16 cellular contexts compared by ENCODE assay signal in the genomic region with DNA sequence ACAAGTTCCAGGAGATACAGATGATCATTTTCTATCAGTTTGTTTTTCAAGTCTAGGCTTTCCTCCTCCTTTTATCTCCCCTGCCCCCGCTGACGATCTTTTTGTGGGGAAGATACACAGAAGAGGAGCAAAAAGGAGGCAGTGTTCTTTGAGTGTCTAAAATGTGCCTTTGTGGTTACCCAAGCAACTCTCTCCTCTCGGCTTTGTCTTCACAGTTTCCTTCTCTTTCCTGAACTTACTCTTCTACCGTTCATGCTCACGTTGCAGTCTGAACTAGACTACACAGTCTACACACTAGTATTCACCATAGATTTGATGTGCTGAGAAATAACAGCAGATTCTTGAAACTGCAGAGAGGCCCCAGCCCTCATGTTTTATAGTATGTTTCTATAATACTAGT. TPM values are rescaled to one million over a fixed set of nuclear protein-coding genes. Genes with fewer than 3 reads are reported as not detected.
DNase-seq lines count a peak whose midpoint lies in the region; ATAC-seq and TF ChIP-seq lines count a peak whose summit lies in the region.
"Had no signal": no experiment of that assay in that cellular context is flagged by ENCODE, and none has a peak within 500 bp of the region (broad histone marks: within the 10 kb centered on the region; RNA-seq: fewer than 3 reads in every experiment).

No MANE protein-coding gene starts in this region.

- H3K4me1 ChIP-seq in naive thymus-derived CD4-positive, alpha-beta T cell (ENCODE audit: control insufficient read depth in 2 of 2, insufficient read depth in 2 of 2, low read length in 2 of 2): peaks cover 8 to 79% of the 10 kb centered on the region in 2 donors
- peaks cover 23% of the 10 kb centered on the region for H3K4me1 ChIP-seq in testis
- H3K4me1 ChIP-seq: pancreas, tibial artery had no signal

- no peaks in the 10 kb centered on the region for H3K9me3 ChIP-seq in naive thymus-derived CD4-positive, alpha-beta T cell (ENCODE audit: control insufficient read depth in 2 of 3, low read length in 3 of 3)
- no peaks in the 10 kb centered on the region for H3K9me3 ChIP-seq in testis
- H3K9me3 ChIP-seq: pancreas, tibial artery had no signal

- ATAC-seq in activated naive CD4-positive, alpha-beta T cell treated with anti-CD3 and anti-CD28 coated beads, Interleukin-2, amount 50 U/mL, for 72 hours: peak; percentile 80 to 90
- ATAC-seq in naive thymus-derived CD4-positive, alpha-beta T cell: peak; percentile 66
- ATAC-seq in HG03175 (IDR thresholded peaks at IDR 0.05; ENCODE audit: unreplicated experiment): no peak
- ATAC-seq: pancreas had no signal

- H3K27me3 ChIP-seq in naive thymus-derived CD4-positive, alpha-beta T cell (ENCODE audit: control insufficient read depth in 2 of 2, insufficient read depth in 2 of 2, low read length in 2 of 2): no peaks in the 10 kb centered on the region
- no peaks in the 10 kb centered on the region for H3K27me3 ChIP-seq in testis
- H3K27me3 ChIP-seq: pancreas, tibial artery had no signal

- peak overlapping the region; percentile 64 for H3K27ac ChIP-seq in naive thymus-derived CD4-positive, alpha-beta T cell (ENCODE audit: low read depth, low read length)
- peak overlapping the region; percentile 33 to 57 for H3K27ac ChIP-seq in testis
- H3K27ac ChIP-seq: pancreas, tibial artery had no signal

- peaks cover 7% of the 10 kb centered on the region for H3K36me3 Mint-ChIP-seq in activated naive CD4-positive, alpha-beta T cell treated with anti-CD3 and anti-CD28 coated beads, Interleukin-2, amount 10 ng/mL, durations not matched to agents 7 days and 5 days
- peaks cover 0 to 13% of the 10 kb centered on the region in 2 donors for H3K36me3 Mint-ChIP-seq in activated naive CD4-positive, alpha-beta T cell treated with anti-CD3 and anti-CD28 coated beads, Interleukin-2, amount 50 U/mL, for 72 hours
- peaks cover 0 to 9% (median 0%) of the 10 kb centered on the region in 5 donors for H3K36me3 Mint-ChIP-seq in naive thymus-derived CD4-positive, alpha-beta T cell

- H3K4me3 Mint-ChIP-seq in activated naive CD4-positive, alpha-beta T cell treated with anti-CD3 and anti-CD28 coated beads, Interleukin-2, amount 10 ng/mL, durations not matched to agents 7 days and 5 days: peak overlapping the region; percentile 10
- peak overlapping the region; percentile 45 to 83 (median 78) for H3K4me3 Mint-ChIP-seq in naive thymus-derived CD4-positive, alpha-beta T cell
- H3K4me3 Mint-ChIP-seq: HFFc6 had no signal

- H3K4me1 Mint-ChIP-seq in activated naive CD4-positive, alpha-beta T cell treated with anti-CD3 and anti-CD28 coated beads, Interleukin-2, amount 10 ng/mL, durations not matched to agents 7 days and 5 days: peaks cover 72% of the 10 kb centered on the region
- peaks cover 38 to 90% (median 85%) of the 10 kb centered on the region in 7 donors for H3K4me1 Mint-ChIP-seq in naive thymus-derived CD4-positive, alpha-beta T cell

- no peaks in the 10 kb centered on the region for H3K36me3 ChIP-seq in naive thymus-derived CD4-positive, alpha-beta T cell (ENCODE audit: control insufficient read depth in 2 of 3, insufficient read depth in 3 of 3, low read length in 3 of 3)
- no peaks in the 10 kb centered on the region for H3K36me3 ChIP-seq in testis (ENCODE audit: low read depth, missing control alignments)
- H3K36me3 ChIP-seq: pancreas, tibial artery had no signal

- CTCF ChIA-PET in activated naive CD4-positive, alpha-beta T cell treated with anti-CD3 and anti-CD28 coated beads, Interleukin-2, amount 10 ng/mL, durations not matched to agents 7 days and 5 days (lab: Charles Lee): interaction anchor here (0.5 to 1.2 kb wide), 2 partner anchors 23 to 204 kb away, joined by 3 read pairs; no protein-coding TSS in a partner anchor
- CTCF ChIA-PET in naive thymus-derived CD4-positive, alpha-beta T cell (lab: Charles Lee): interaction anchor here (1.4 kb wide), 1 partner anchor 13 kb away, joined by 4 read pairs; no protein-coding TSS in a partner anchor

- peak; percentile 37 for DNase-seq in activated naive CD4-positive, alpha-beta T cell treated with anti-CD3 and anti-CD28 coated beads, Interleukin-2, amount 10 ng/mL, durations not matched to agents 7 days and 5 days
- DNase-seq in activated naive CD4-positive, alpha-beta T cell treated with anti-CD3 and anti-CD28 coated beads, Interleukin-2, amount 50 U/mL, for 16 hours: no peak
- DNase-seq in activated naive CD4-positive, alpha-beta T cell treated with anti-CD3 and anti-CD28 coated beads, Interleukin-2, amount 50 U/mL, for 72 hours (ENCODE audit: low spot score in 2 of 2): peak in 1 of 2 donors; percentile 36
- peak in 6 of 9 donors; percentile 33 to 51 (median 43) for DNase-seq in naive thymus-derived CD4-positive, alpha-beta T cell
- DNase-seq in testis: no peak
- DNase-seq in NCI-H2107 (lab: John Stamatoyannopoulos, UW): no peak
- no peak for DNase-seq in kidney glomerular epithelial cell (lab: John Stamatoyannopoulos, UW)
- DNase-seq: HFFc6; MM.1S; NCI-H2081; pancreas; SHP77 treated with DMSO at 0.1 percent for 48 hours; stimulated activated CD4-positive, alpha-beta T cell treated with anti-CD3 and anti-CD28 coated beads, Interleukin-12 subunit alpha, Interleukin-12 subunit beta, amount 100 ng/mL, for 4 hours; tibial artery had no signal

- no peaks in the 10 kb centered on the region for H3K27me3 Mint-ChIP-seq in activated naive CD4-positive, alpha-beta T cell treated with anti-CD3 and anti-CD28 coated beads, Interleukin-2, amount 10 ng/mL, durations not matched to agents 7 days and 5 days
- H3K27me3 Mint-ChIP-seq in naive thymus-derived CD4-positive, alpha-beta T cell: no peaks in the 10 kb centered on the region

- intact Hi-C loops in naive thymus-derived CD4-positive, alpha-beta T cell (cut with micrococcal nuclease): loop anchor here (1.0 to 10.0 kb wide), 3 partner anchors 9 to 68 kb away; partner anchors contain the start of gene CEP41 (in 1 of the 2)
- intact Hi-C loops in testis (cut with DNase I; ENCODE audit: low total_unique reads): no loop called here

- POLR2A ChIA-PET in naive thymus-derived CD4-positive, alpha-beta T cell (lab: Charles Lee): interaction anchor here (1.3 to 3.2 kb wide), 6 partner anchors 10 to 25 kb away, joined by 4 to 12 read pairs (median 6); partner anchors contain the start of gene CEP41

- peak overlapping the region; percentile 12 for H3K4me3 ChIP-seq in naive thymus-derived CD4-positive, alpha-beta T cell (ENCODE audit: low read length)
- H3K4me3 ChIP-seq in testis: no peak overlapping the region
- H3K4me3 ChIP-seq: pancreas, tibial artery had no signal

- no peak for TF ChIP-seq CTCF in testis (IDR thresholded peaks at IDR 0.05)

- H3K27ac Mint-ChIP-seq in activated naive CD4-positive, alpha-beta T cell treated with anti-CD3 and anti-CD28 coated beads, Interleukin-2, amount 10 ng/mL, durations not matched to agents 7 days and 5 days: peak overlapping the region; percentile 84
- peak overlapping the region; percentile 56 to 90 for H3K27ac Mint-ChIP-seq in activated naive CD4-positive, alpha-beta T cell treated with anti-CD3 and anti-CD28 coated beads, Interleukin-2, amount 50 U/mL, for 72 hours
- H3K27ac Mint-ChIP-seq in naive thymus-derived CD4-positive, alpha-beta T cell: peak overlapping the region; percentile 78 to 96 (median 88)
- H3K27ac Mint-ChIP-seq: HFFc6 had no signal

- no peaks in the 10 kb centered on the region for H3K9me3 Mint-ChIP-seq in activated naive CD4-positive, alpha-beta T cell treated with anti-CD3 and anti-CD28 coated beads, Interleukin-2, amount 10 ng/mL, durations not matched to agents 7 days and 5 days
- no peaks in the 10 kb centered on the region for H3K9me3 Mint-ChIP-seq in activated naive CD4-positive, alpha-beta T cell treated with anti-CD3 and anti-CD28 coated beads, Interleukin-2, amount 50 U/mL, for 72 hours
- no peaks in the 10 kb centered on the region for H3K9me3 Mint-ChIP-seq in naive thymus-derived CD4-positive, alpha-beta T cell
- H3K9me3 Mint-ChIP-seq: HFFc6 had no signal

- WGBS in testis, 2 donors: 26 to 52% methylated on average over 5 of the region's 5 CpGs

- TF ChIP-seq POLR2A in testis (IDR thresholded peaks at IDR 0.05): no peak

RNA-seq across cellular contexts. Expression of gene CEP41, which starts 23.6 kb away (rescaled TPM):
- total RNA-seq in activated naive CD4-positive, alpha-beta T cell treated with anti-CD3 and anti-CD28 coated beads, Interleukin-2, amount 50 U/mL, for 72 hours: 10 to 100 TPM; 12.6 to 15.1 TPM
- total RNA-seq in naive thymus-derived CD4-positive, alpha-beta T cell: 10 to 100 TPM in 3 of 5 experiments, 1 to 10 TPM in 2; 6.9 to 16.0 (median 12.6) TPM
- polyA plus RNA-seq in naive thymus-derived CD4-positive, alpha-beta T cell: 10 to 100 TPM; 26.4 to 29.6 TPM
- 10 to 100 TPM; 59.0 to 91.6 TPM for total RNA-seq in testis
- polyA plus RNA-seq in testis (ENCODE audit: insufficient read depth, low read depth, low replicate concordance): 209 TPM

RNA-seq across cellular contexts. Expression of gene CPA1, which starts 36.9 kb away (rescaled TPM):
- not detected for total RNA-seq in activated naive CD4-positive, alpha-beta T cell treated with anti-CD3 and anti-CD28 coated beads, Interleukin-2, amount 50 U/mL, for 72 hours
- not detected for total RNA-seq in naive thymus-derived CD4-positive, alpha-beta T cell
- not detected for polyA plus RNA-seq in naive thymus-derived CD4-positive, alpha-beta T cell
- 1 to 10 TPM; 3.0 to 3.9 TPM for total RNA-seq in testis
- 2.5 TPM for polyA plus RNA-seq in testis (ENCODE audit: insufficient read depth, low read depth, low replicate concordance)
- total RNA-seq: HFFc6, lung microvascular endothelial cell had no signal

Comparison
In these comparisons a context has a peak if more than half of its experiments do, and no peak if none do; other contexts are left out.
1. DNase-seq: peak in activated naive CD4-positive, alpha-beta T cell treated with anti-CD3 and anti-CD28 coated beads, Interleukin-2, amount 10 ng/mL, durations not matched to agents 7 days and 5 days (single experiment) and naive thymus-derived CD4-positive, alpha-beta T cell (6 of 9); none in activated naive CD4-positive, alpha-beta T cell treated with anti-CD3 and anti-CD28 coated beads, Interleukin-2, amount 50 U/mL, for 16 hours (single experiment), testis (single experiment), NCI-H2107 (single experiment) and kidney glomerular epithelial cell (single experiment).
2. Peak in every context shown above with its lines, with median percentiles within 50 percentile points of each other: H3K27ac Mint-ChIP-seq.